In the genomic region with DNA sequence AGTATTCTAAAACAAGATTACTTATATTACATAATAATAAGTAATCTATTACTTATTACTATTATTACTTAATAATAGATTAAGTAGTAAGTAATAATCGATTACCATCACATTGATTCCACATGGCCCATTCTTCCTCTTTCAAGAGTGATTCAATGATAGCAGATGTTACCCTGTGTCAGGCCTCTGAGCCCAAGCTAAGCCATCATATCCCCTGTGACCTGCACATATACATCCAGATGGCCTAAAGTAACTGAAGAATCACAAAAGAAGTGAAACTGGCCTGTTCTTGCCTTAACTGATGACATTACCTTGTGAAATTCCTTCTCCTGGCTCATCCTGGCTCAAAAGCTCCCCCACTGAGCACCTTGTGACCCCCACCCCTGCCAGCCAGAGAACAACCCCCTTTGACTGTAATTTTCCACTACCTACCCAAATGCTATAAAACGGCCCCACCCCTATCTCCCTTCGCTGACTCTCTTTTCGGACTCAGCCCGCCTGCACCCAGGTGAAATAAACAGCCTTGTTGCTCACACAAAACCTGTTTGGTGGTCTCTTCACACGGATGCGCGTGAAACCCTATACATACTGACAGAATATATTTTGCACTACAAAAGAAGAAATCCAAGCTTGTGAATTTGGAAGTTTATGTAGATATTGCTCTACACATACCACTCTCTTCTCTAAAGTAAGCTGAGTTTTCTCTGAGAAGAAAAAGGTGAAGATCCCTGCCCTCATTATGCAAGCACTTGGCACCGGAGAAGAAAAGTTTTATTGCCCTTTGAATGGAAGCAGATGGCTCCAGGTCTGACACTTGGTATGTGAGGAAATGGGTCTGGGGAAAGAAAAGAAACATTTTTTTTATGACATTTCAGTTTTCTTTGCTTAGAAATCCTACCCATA, we compare ENCODE assay signal across 8 cellular contexts.
A peak's percentile ranks its signal among the peaks of the same experiment; 100 is the strongest.
DNase-seq lines count a peak whose midpoint lies in the region; FAIRE-seq and TF ChIP-seq lines count a peak whose summit lies in the region.
"Not testable (repeated sequence)": the region's sequence is repeated elsewhere in the genome, so short reads cannot be mapped to it uniquely, and the experiment has no call there.

No MANE protein-coding gene starts in this region.

- not testable (repeated sequence) for H4K8ac ChIP-seq in H9 (replicated peaks; ENCODE audit: insufficient read length, low read depth, low read length)

- peak overlapping the region; percentile 93 for H3K9ac ChIP-seq in H9 (ENCODE audit: extremely low read depth, insufficient read length, low read length)
- peak overlapping the region; percentile 90 for H3K9ac ChIP-seq in iPS-15b (ENCODE audit: low read depth, low read length)
- H3K9ac ChIP-seq in kidney (ENCODE audit: low read length in 2 of 2) = not testable (repeated sequence)

- no CpG with 5 or more reads among the region's 9 CpGs for WGBS in H9 (ENCODE audit: extremely low coverage, insufficient read length, low lambda C conversion rate)

- not testable (repeated sequence) for H3K36me3 ChIP-seq in WERI-Rb-1; iPS-15b (ENCODE audit: control insufficient read depth, insufficient read depth, low read length); kidney (ENCODE audit: control insufficient read depth in 1 of 2, insufficient read depth in 2 of 2, low read length in 2 of 2)

- not testable (repeated sequence) for H2BK5ac ChIP-seq in H9 (ENCODE audit: insufficient read length, low read length)

- not testable (repeated sequence) for H3K4ac ChIP-seq in H9 (ENCODE audit: low read depth, low read length)

- H2AFZ ChIP-seq in H9 (ENCODE audit: low read length) = not testable (repeated sequence)

- peaks cover 13% of the 10 kb centered on the region; the same call in 1 of the 2 replicates for H3K79me2 ChIP-seq in H9 (ENCODE audit: insufficient read depth, low read length)

- H3K27me3 ChIP-seq in H9 (ENCODE audit: insufficient read depth, low read length); WERI-Rb-1 (ENCODE audit: insufficient read depth, low read depth, severe bottlenecking); iPS-15b (ENCODE audit: control insufficient read depth, insufficient read depth, low read length): not testable (repeated sequence)

- H2BK15ac ChIP-seq in H9 (ENCODE audit: low read depth, low read length) = not testable (repeated sequence)

- DNase-seq in ELF-1 (ENCODE audit: low read depth, low spot score) (peak; percentile 48), H9 (peak; percentile 53), MV-4-11 (lab: John Stamatoyannopoulos, UW) (peak; percentile 12), WERI-Rb-1 (peak; percentile 11)
- not testable (repeated sequence) for DNase-seq in glutamatergic neuron, kidney

- H3K14ac ChIP-seq in H9 (ENCODE audit: insufficient read depth, low read length) = not testable (repeated sequence)

- intact Hi-C loops in kidney (cut with DNase I) = not testable (repeated sequence)

- peak overlapping the region; percentile 15 for H3K18ac ChIP-seq in H9 (ENCODE audit: insufficient read length, low read depth, low read length)

- H4K5ac ChIP-seq in H9 (ENCODE audit: insufficient read length, low read depth, low read length) = not testable (repeated sequence)

- H3K56ac ChIP-seq in H9 (ENCODE audit: insufficient read length, low read depth, low read length) = not testable (repeated sequence)

- H3K27ac ChIP-seq in H9 (ENCODE audit: insufficient read length, low read depth, low read length) = peak overlapping the region; percentile 99
- H3K27ac ChIP-seq in WERI-Rb-1 = peak overlapping the region; percentile 5; the same call in 1 of the 2 replicates
- H3K27ac ChIP-seq in kidney (ENCODE audit: low read depth in 2 of 2, low read length in 2 of 2) = not testable (repeated sequence)

- peak overlapping the region; percentile 84 to 91 for H3K4me3 Mint-ChIP-seq in H9
- H3K4me3 Mint-ChIP-seq in glutamatergic neuron (ENCODE audit: unreplicated experiment) = peak overlapping the region; percentile 84

- H3K27ac Mint-ChIP-seq in H9 (peak overlapping the region; percentile 97 to 100 (median 98)), glutamatergic neuron (ENCODE audit: unreplicated experiment) (peak overlapping the region; percentile 100)

- H3K27me3 Mint-ChIP-seq in H9 (ENCODE audit: low read depth) = not testable (repeated sequence)
- peaks cover 13% of the 10 kb centered on the region for H3K27me3 Mint-ChIP-seq in glutamatergic neuron (ENCODE audit: unreplicated experiment)

- peak overlapping the region; percentile 62 for H2BK12ac ChIP-seq in H9 (ENCODE audit: insufficient read length, low read depth, low read length)

- FAIRE-seq in endometrium (lab: Jason Lieb, UNC) (peak; percentile 69), kidney (lab: Jason Lieb, UNC) (peak; percentile 65)

- H4K91ac ChIP-seq in H9 (ENCODE audit: insufficient read length, low read depth, low read length) = not testable (repeated sequence)

- not testable (repeated sequence) for H2BK120ac ChIP-seq in H9 (ENCODE audit: low read depth, low read length, poor library complexity, severe bottlenecking)

- H3K23me2 ChIP-seq in H9 (ENCODE audit: insufficient read length, low read depth, low read length, poor library complexity, severe bottlenecking) = not testable (repeated sequence)

- TF ChIP-seq CTCF in H9 (conservative IDR thresholded peaks at IDR 0.05); WERI-Rb-1 (IDR thresholded peaks at IDR 0.05; ENCODE audit: low read depth, low read length); glutamatergic neuron (IDR thresholded peaks at IDR 0.05; ENCODE audit: partially characterized antibody, unreplicated experiment); kidney (IDR thresholded peaks at IDR 0.05; ENCODE audit: borderline replicate concordance, extremely low read depth, insufficient read depth): not testable (repeated sequence)

- peaks cover 6 to 38% (median 15%) of the 10 kb centered on the region in 3 experiments for H3K36me3 Mint-ChIP-seq in H9 (ENCODE audit: insufficient read depth in 1 of 3, low read depth in 3 of 3)
- not testable (repeated sequence) for H3K36me3 Mint-ChIP-seq in glutamatergic neuron (ENCODE audit: unreplicated experiment)

- H3K23ac ChIP-seq in H9 (ENCODE audit: insufficient read length, low read depth, low read length) = not testable (repeated sequence)

- not testable (repeated sequence) for H3K4me3 ChIP-seq in WERI-Rb-1 (ENCODE audit: low read depth, low read length); kidney (ENCODE audit: low read length in 2 of 2)
- peak overlapping the region; percentile 48 for H3K4me3 ChIP-seq in iPS-15b (ENCODE audit: low read depth, low read length)

- H3K9me3 Mint-ChIP-seq in H9 (peaks cover 0 to 28% of the 10 kb centered on the region in 2 experiments; a peak in 4 of 5 replicates), glutamatergic neuron (ENCODE audit: unreplicated experiment) (peaks cover 12% of the 10 kb centered on the region)

- H3K9me3 ChIP-seq in H9 (ENCODE audit: control insufficient read depth, low read depth, low read length); WERI-Rb-1 (ENCODE audit: severe bottlenecking); iPS-15b (ENCODE audit: control insufficient read depth, insufficient read depth, low read length); kidney (ENCODE audit: control insufficient read depth in 1 of 2, low read length in 2 of 2): not testable (repeated sequence)

- H2BK20ac ChIP-seq in H9 (ENCODE audit: low read depth, low read length, poor library complexity, severe bottlenecking) = not testable (repeated sequence)

- H3K4me1 ChIP-seq in H9 (ENCODE audit: insufficient read depth, low read length); kidney (ENCODE audit: control insufficient read depth in 1 of 2, insufficient read depth in 1 of 2, low read depth in 1 of 2, low read length in 2 of 2): not testable (repeated sequence)
- H3K4me1 ChIP-seq in iPS-15b (ENCODE audit: control insufficient read depth, insufficient read depth, low read length) = peaks cover 22% of the 10 kb centered on the region

- H3K4me1 Mint-ChIP-seq in H9 = peaks cover 61 to 63% of the 10 kb centered on the region in 2 experiments
- peaks cover 40% of the 10 kb centered on the region for H3K4me1 Mint-ChIP-seq in glutamatergic neuron (ENCODE audit: low read depth, unreplicated experiment)

- not testable (repeated sequence) for H3T11ph ChIP-seq in H9 (ENCODE audit: low read length)

- not testable (repeated sequence) for H4K20me1 ChIP-seq in H9 (ENCODE audit: control insufficient read depth, insufficient read depth, insufficient read length)

- peak overlapping the region; percentile 66 for H3K4me2 ChIP-seq in H9 (ENCODE audit: insufficient read depth, insufficient read length, low read length)

- H2AK5ac ChIP-seq in H9 (ENCODE audit: insufficient read length, low read length) = not testable (repeated sequence)

- H3K79me1 ChIP-seq in H9 (ENCODE audit: insufficient read depth, low read depth, low read length, poor library complexity, severe bottlenecking) = not testable (repeated sequence)
